ENCODE assay signal across 13 cellular contexts in genomic region chr7:36289833-36290661, GRCh38.
DNase-seq lines count a peak whose midpoint lies in the region; TF ChIP-seq lines count a peak whose summit lies in the region.
"Had no signal": no experiment of that assay in that cellular context is flagged by ENCODE, and none has a peak within 500 bp of the region (broad histone marks: within the 10 kb centered on the region; RNA-seq: fewer than 3 reads in every experiment).

No MANE protein-coding gene starts in this region.

- intact Hi-C loops in Caco-2 (cut with micrococcal nuclease; ENCODE audit: unreplicated experiment), result loop anchor here (2.0 kb wide), 1 partner anchor 29 kb away; no protein-coding TSS in a partner anchor
- intact Hi-C loops in esophagus muscularis mucosa (cut with DNase I), result loop anchor here (2.0 to 5.0 kb wide), 4 partner anchors 29 to 208 kb away; no protein-coding TSS in a partner anchor

- no peak overlapping the region for H2AK5ac ChIP-seq in neuronal stem cell (ENCODE audit: low read depth, low read length)

- H3K9me3 ChIP-seq in Caco-2 (no peaks in the 10 kb centered on the region), esophagus muscularis mucosa (no peaks in the 10 kb centered on the region), neuronal stem cell (replicated peaks in 1 of 2; ENCODE audit: control insufficient read depth in 2 of 2, insufficient read depth in 1 of 2, low read depth in 1 of 2, low read length in 2 of 2) (no peaks in the 10 kb centered on the region)
- H3K9me3 ChIP-seq: SK-N-SH had no signal

- H3K4me1 Mint-ChIP-seq in Caco-2 (ENCODE audit: low read depth, unreplicated experiment), result peaks cover 21% of the 10 kb centered on the region

- H3K4me3 Mint-ChIP-seq in Caco-2 (ENCODE audit: unreplicated experiment), result no peak overlapping the region
- H3K4me3 Mint-ChIP-seq: CD8-positive, alpha-beta T cell had no signal

- no peak overlapping the region for H2BK12ac ChIP-seq in neuronal stem cell (ENCODE audit: low read length)

- H3K27me3 ChIP-seq in Caco-2 (replicated peaks; ENCODE audit: control insufficient read depth, insufficient read depth, low read length) (no peaks in the 10 kb centered on the region), esophagus muscularis mucosa (no peaks in the 10 kb centered on the region), rectal smooth muscle tissue (ENCODE audit: control insufficient read depth, insufficient read depth, low read length) (no peaks in the 10 kb centered on the region), neuronal stem cell (ENCODE audit: control insufficient read depth in 3 of 3, insufficient read depth in 3 of 3, low read depth in 1 of 3, low read length in 3 of 3) (no peaks in the 10 kb centered on the region)

- no peak overlapping the region for H2BK5ac ChIP-seq in neuronal stem cell (ENCODE audit: low read length)

- H3K9ac ChIP-seq in rectal smooth muscle tissue (ENCODE audit: low read length), result no peak overlapping the region
- no peak overlapping the region for H3K9ac ChIP-seq in neuronal stem cell (ENCODE audit: low read depth, low read length, poor library complexity)
- H3K9ac ChIP-seq: SK-N-SH had no signal

- 54% methylated on average over 7 of the region's 7 CpGs for WGBS in esophagus muscularis mucosa
- WGBS in neuronal stem cell (ENCODE audit: extremely low coverage in 2 of 2, insufficient read length in 2 of 2, insufficient replicate concordance in 1 of 2), 2 donors, result no CpG with 5 or more reads among the region's 7 CpGs

- no peak overlapping the region for H3K27ac Mint-ChIP-seq in Caco-2 (ENCODE audit: unreplicated experiment)

- H3K4me2 ChIP-seq in neuronal stem cell (ENCODE audit: insufficient read depth, low read length, poor library complexity, severe bottlenecking), result no peak overlapping the region
- H3K4me2 ChIP-seq: SK-N-SH had no signal

- no peaks in the 10 kb centered on the region for H3K36me3 Mint-ChIP-seq in Caco-2 (ENCODE audit: insufficient read depth, unreplicated experiment)
- H3K36me3 Mint-ChIP-seq: CD8-positive, alpha-beta T cell had no signal

- no peak overlapping the region for H3K18ac ChIP-seq in neuronal stem cell (ENCODE audit: low read length)

- TF ChIP-seq POLR2A in esophagus muscularis mucosa (IDR thresholded peaks at IDR 0.05; ENCODE audit: low read depth), result no peak

- TF ChIP-seq EP300 in esophagus muscularis mucosa (IDR thresholded peaks at IDR 0.05), result no peak

- no peak overlapping the region for H2BK15ac ChIP-seq in neuronal stem cell (ENCODE audit: low read length)

- H4K91ac ChIP-seq in neuronal stem cell (ENCODE audit: low read depth, low read length, poor library complexity), result no peak overlapping the region

- H3K14ac ChIP-seq in neuronal stem cell (ENCODE audit: low read length), result no peak overlapping the region

- H3K4me3 ChIP-seq in Caco-2 (ENCODE audit: low read depth, low read length), result no peak overlapping the region
- no peak overlapping the region for H3K4me3 ChIP-seq in esophagus muscularis mucosa
- H3K4me3 ChIP-seq in rectal smooth muscle tissue (ENCODE audit: low read length), result no peak overlapping the region
- H3K4me3 ChIP-seq in neuronal stem cell (ENCODE audit: low read length in 2 of 2), result no peak overlapping the region

- no peaks in the 10 kb centered on the region for H3K79me1 ChIP-seq in neuronal stem cell (ENCODE audit: low read depth, low read length)

- no TSS peak for BruUV-seq in Caco-2 (replicated peaks; lab: Mats Ljungman, UMichigan)

- H4K8ac ChIP-seq in neuronal stem cell (ENCODE audit: low read depth, low read length), result no peak overlapping the region

- H2AFZ ChIP-seq in neuronal stem cell (ENCODE audit: low read length), result no peak overlapping the region

- H2BK120ac ChIP-seq in neuronal stem cell (ENCODE audit: low read depth, low read length), result no peak overlapping the region

- CTCF ChIA-PET in Caco-2 (lab: Charles Lee), result interaction anchor here (0.6 to 2.3 kb wide), 5 partner anchors 29 to 305 kb away, joined by 3 to 17 read pairs (median 5); no protein-coding TSS in a partner anchor

- TF ChIP-seq CTCF in Caco-2 (IDR thresholded peaks at IDR 0.05; ENCODE audit: insufficient read depth in 1 of 2, low read depth in 1 of 2, low read length in 1 of 2, severe bottlenecking in 1 of 2, unreplicated experiment in 1 of 2) (no peak), esophagus muscularis mucosa (IDR thresholded peaks at IDR 0.05) (no peak)

- H3K23ac ChIP-seq in neuronal stem cell (ENCODE audit: low read depth, low read length, poor library complexity), result no peak overlapping the region

- no peaks in the 10 kb centered on the region for H3K9me3 Mint-ChIP-seq in Caco-2 (ENCODE audit: unreplicated experiment)
- H3K9me3 Mint-ChIP-seq: CD8-positive, alpha-beta T cell had no signal

- POLR2A ChIA-PET in Caco-2 (lab: Charles Lee), result no interaction called here

- H3K4me1 ChIP-seq in Caco-2 (peaks cover 17% of the 10 kb centered on the region), esophagus muscularis mucosa (peaks cover 26 to 68% (median 51%) of the 10 kb centered on the region in 4 donors), rectal smooth muscle tissue (ENCODE audit: control insufficient read depth, insufficient read depth, low read length) (no peaks in the 10 kb centered on the region), neuronal stem cell (ENCODE audit: control insufficient read depth in 2 of 2, insufficient read depth in 1 of 2, low read depth in 1 of 2, low read length in 2 of 2) (peaks cover 0 to 7% of the 10 kb centered on the region in 2 donors)

- no peaks in the 10 kb centered on the region for H3K27me3 Mint-ChIP-seq in Caco-2 (ENCODE audit: insufficient read depth, unreplicated experiment)

- DNase-seq in Caco-2, result peak; percentile 63 to 75
- DNase-seq in LoVo (ENCODE audit: low spot score), result peak; percentile 97
- no peak for DNase-seq in esophagus muscularis mucosa (ENCODE audit: extremely low spot score)
- DNase-seq in neuronal stem cell (ENCODE audit: low spot score), result no peak
- no peak for DNase-seq in globus pallidus (ENCODE audit: low spot score)
- no peak for DNase-seq in NCI-H1694 treated with DMSO at 0.1 percent for 48 hours (lab: John Stamatoyannopoulos, UW)
- DNase-seq in activated CD4-positive, alpha-beta T cell treated with anti-CD3 and anti-CD28 coated beads, Interleukin-2, amount 50 U/mL, for 48 hours, result no peak
- DNase-seq: CD8-positive, alpha-beta T cell; NCI-H2081 treated with DMSO at 0.1 percent for 48 hours; SK-N-SH; stimulated activated CD4-positive, alpha-beta T cell treated with anti-CD3 and anti-CD28 coated beads, Interleukin-15, amount 100 ng/mL, for 24 hours; stimulated activated naive CD8-positive, alpha-beta T cell treated with anti-CD3 and anti-CD28 coated beads, Interleukin-15, Interleukin-2, amounts not matched to agents 100 U/mL and 50 U/mL, for 24 hours had no signal

- H3K27ac ChIP-seq in esophagus muscularis mucosa (replicated peaks in 1 of 4), result peak overlapping the region; percentile 80 to 93 (median 88)
- peak overlapping the region; percentile 23 for H3K27ac ChIP-seq in rectal smooth muscle tissue (ENCODE audit: low read depth, low read length)
- H3K27ac ChIP-seq in neuronal stem cell (replicated peaks; ENCODE audit: low read length), result no peak overlapping the region

- H3K4ac ChIP-seq in neuronal stem cell (ENCODE audit: low read length), result no peak overlapping the region

- no peaks in the 10 kb centered on the region for H3K36me3 ChIP-seq in Caco-2 (ENCODE audit: control insufficient read depth, insufficient read depth, low read length)
- H3K36me3 ChIP-seq in esophagus muscularis mucosa, result peaks cover 0 to 15% (median 6%) of the 10 kb centered on the region in 4 donors
- no peaks in the 10 kb centered on the region for H3K36me3 ChIP-seq in rectal smooth muscle tissue (ENCODE audit: control insufficient read depth, insufficient read depth, low read length)
- no peaks in the 10 kb centered on the region for H3K36me3 ChIP-seq in neuronal stem cell (replicated peaks in 1 of 2; ENCODE audit: control insufficient read depth in 2 of 2, insufficient read depth in 2 of 2, low read length in 2 of 2)

Comparison
In these comparisons a context has a peak if more than half of its experiments do, and no peak if none do; other contexts are left out.
1. DNase-seq: peak in Caco-2 (2 of 2) and LoVo (single experiment); none in esophagus muscularis mucosa (single experiment), neuronal stem cell (single experiment), globus pallidus (single experiment), NCI-H1694 treated with DMSO at 0.1 percent for 48 hours (single experiment) and activated CD4-positive, alpha-beta T cell treated with anti-CD3 and anti-CD28 coated beads, Interleukin-2, amount 50 U/mL, for 48 hours (0 of 2).